ENCODE assay signal across 27 cellular contexts in genomic region chr3:160475153-160475552, GRCh38.
"Had no signal": no experiment of that assay in that cellular context is flagged by ENCODE, and none has a peak within 500 bp of the region (broad histone marks: within the 10 kb centered on the region; RNA-seq: fewer than 3 reads in every experiment).

No MANE protein-coding gene starts in this region.

- H3K27me3 ChIP-seq: adrenal gland, breast epithelium, cardiac muscle cell, heart left ventricle had no signal

- H3K4me3 ChIP-seq: adrenal gland, breast epithelium, cardiac muscle cell, coronary artery, dorsolateral prefrontal cortex, heart left ventricle had no signal

- H3K27ac ChIP-seq: adrenal gland, breast epithelium, cardiac muscle cell, coronary artery, heart left ventricle had no signal

- FAIRE-seq: frontal cortex had no signal

- H3K9me3 ChIP-seq: adrenal gland had no signal

- DNase-seq: activated CD4-positive, alpha-beta memory T cell treated with anti-CD3 and anti-CD28 coated beads for 36 hours; activated CD4-positive, alpha-beta T cell treated with anti-CD3 and anti-CD28 coated beads for 36 hours; activated CD4-positive, alpha-beta T cell treated with anti-CD3 and anti-CD28 coated beads, Interleukin-2, amount 10 ng/mL, durations not matched to agents 24 days and 14 days; activated CD4-positive, CD25-positive, alpha-beta regulatory T cell; activated CD4-positive, CD25-positive, alpha-beta regulatory T cell treated with anti-CD3 and anti-CD28 coated beads, Interleukin-2, amount 50 U/mL, for 72 hours; activated CD8-positive, alpha-beta memory T cell treated with anti-CD3 and anti-CD28 coated beads, Interleukin-2, amount 10 ng/mL, durations not matched to agents 7 days and 5 days; activated CD8-positive, alpha-beta memory T cell treated with anti-CD3 and anti-CD28 coated beads, Interleukin-2, amount 50 U/mL, for 4 hours; activated CD8-positive, alpha-beta T cell treated with anti-CD3 and anti-CD28 coated beads, Interleukin-2, amount 10 ng/mL, durations not matched to agents 7 days and 5 days; activated effector memory CD4-positive, alpha-beta T cell treated with anti-CD3 and anti-CD28 coated beads, Interleukin-2, amount 50 U/mL, for 16 hours; activated naive CD4-positive, alpha-beta T cell treated with anti-CD3 and anti-CD28 coated beads for 36 hours; activated naive CD8-positive, alpha-beta T cell treated with anti-CD3 and anti-CD28 coated beads for 36 hours; activated naive CD8-positive, alpha-beta T cell treated with anti-CD3 and anti-CD28 coated beads, Interleukin-2, amount 50 U/mL, for 24 hours; activated T-cell treated with anti-CD3 and anti-CD28 coated beads, Interleukin-2, amount 50 U/mL, for 1 hour; activated T-cell treated with anti-CD3 and anti-CD28 coated beads, Interleukin-2, amount 50 U/mL, for 48 hours; adrenal gland; amygdala; aorta; dorsolateral prefrontal cortex; effector memory CD4-positive, alpha-beta T cell; endodermal cell; heart left ventricle; T-helper 2 cell had no signal

- H3K4me1 ChIP-seq: adrenal gland, breast epithelium, heart left ventricle had no signal

- H3K36me3 ChIP-seq: adrenal gland, breast epithelium, cardiac muscle cell, heart left ventricle had no signal

- ATAC-seq: activated CD4-positive, alpha-beta T cell treated with anti-CD3 and anti-CD28 coated beads for 36 hours; activated CD8-positive, alpha-beta memory T cell treated with anti-CD3 and anti-CD28 coated beads, Interleukin-2, amount 10 ng/mL, durations not matched to agents 7 days and 5 days; activated CD8-positive, alpha-beta T cell treated with anti-CD3 and anti-CD28 coated beads, Interleukin-2, amount 10 ng/mL, durations not matched to agents 7 days and 5 days; activated naive CD8-positive, alpha-beta T cell treated with anti-CD3 and anti-CD28 coated beads, Interleukin-2, amount 50 U/mL, for 24 hours; esophagus mucosa; heart left ventricle had no signal
